8 cellular contexts compared by ENCODE assay signal in the genomic region with DNA sequence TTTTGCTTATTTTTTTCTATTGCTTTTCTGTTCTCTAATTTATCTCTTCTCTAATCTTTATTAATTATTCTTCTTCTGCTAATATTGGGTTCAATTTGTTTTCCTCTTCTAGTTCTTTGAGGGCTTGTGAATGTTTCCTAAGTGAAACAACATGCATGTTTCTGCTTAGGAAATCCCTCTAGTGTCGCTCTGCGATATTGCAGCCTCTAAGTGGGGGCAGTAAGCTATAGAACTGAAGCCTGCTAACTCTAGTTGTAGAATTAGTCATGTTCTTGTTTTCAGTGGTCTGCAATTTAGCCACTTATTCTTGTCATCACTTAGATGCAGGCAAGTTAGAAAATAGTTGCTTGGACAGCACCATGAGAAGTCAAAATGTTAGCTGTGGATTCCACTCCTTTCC.
A peak's percentile ranks its signal among the peaks of the same experiment; 100 is the strongest.
DNase-seq lines count a peak whose midpoint lies in the region; ATAC-seq and TF ChIP-seq lines count a peak whose summit lies in the region.

No MANE protein-coding gene starts in this region.

- no peaks in the 10 kb centered on the region for H3K27me3 Mint-ChIP-seq in chondrocyte (ENCODE audit: low read depth)
- H3K27me3 Mint-ChIP-seq in CD8-positive, alpha-beta memory T cell = peaks cover 0 to 1% of the 10 kb centered on the region in 2 donors

- H3K36me3 Mint-ChIP-seq in chondrocyte (ENCODE audit: low read depth) = no peaks in the 10 kb centered on the region
- no peaks in the 10 kb centered on the region for H3K36me3 Mint-ChIP-seq in CD8-positive, alpha-beta memory T cell

- peak; percentile 78 for ATAC-seq in GM21717 (IDR thresholded peaks at IDR 0.05; ENCODE audit: unreplicated experiment)

- no peaks in the 10 kb centered on the region for H3K4me1 ChIP-seq in CD8-positive, alpha-beta memory T cell (ENCODE audit: insufficient read depth, low read length)

- no peaks in the 10 kb centered on the region for H3K9me3 ChIP-seq in CD8-positive, alpha-beta memory T cell (ENCODE audit: low read length)

- peak; percentile 68 for TF ChIP-seq CTCF in chondrocyte (IDR thresholded peaks at IDR 0.05)

- H3K4me3 ChIP-seq in CD8-positive, alpha-beta memory T cell (ENCODE audit: low read length) = no peak overlapping the region

- CTCF ChIA-PET in CD8-positive, alpha-beta memory T cell (lab: Charles Lee) = no interaction called here

- H3K4me3 Mint-ChIP-seq in chondrocyte (ENCODE audit: unreplicated experiment) = no peak overlapping the region
- no peak overlapping the region for H3K4me3 Mint-ChIP-seq in CD8-positive, alpha-beta memory T cell

- no peaks in the 10 kb centered on the region for H3K36me3 ChIP-seq in CD8-positive, alpha-beta memory T cell (ENCODE audit: insufficient read depth, low read length)

- no peaks in the 10 kb centered on the region for H3K27me3 ChIP-seq in CD8-positive, alpha-beta memory T cell (ENCODE audit: insufficient read depth, low read length, poor library complexity, severe bottlenecking)

- POLR2A ChIA-PET in CD8-positive, alpha-beta memory T cell (lab: Charles Lee) = no interaction called here

- H3K4me1 Mint-ChIP-seq in chondrocyte (ENCODE audit: low read depth) = no peaks in the 10 kb centered on the region
- H3K4me1 Mint-ChIP-seq in CD8-positive, alpha-beta memory T cell = peaks cover 0 to 1% (median 0%) of the 10 kb centered on the region in 3 donors

- peak; percentile 24 for DNase-seq in activated CD8-positive, alpha-beta memory T cell treated with anti-CD3 and anti-CD28 coated beads, Interleukin-2, amount 50 U/mL, for 4 hours
- DNase-seq in activated CD8-positive, alpha-beta memory T cell treated with anti-CD3 and anti-CD28 coated beads for 24 hours = no peak
- DNase-seq in NAMALWA (ENCODE audit: low spot score) = peak; percentile 51
- DNase-seq in chondrocyte (ENCODE audit: low spot score) = no peak
- DNase-seq in stimulated activated CD8-positive, alpha-beta memory T cell treated with anti-CD3 and anti-CD28 coated beads, Interleukin-4, amount 100 ng/mL, for 24 hours (ENCODE audit: low read depth) = peak; percentile 21
- DNase-seq in CD8-positive, alpha-beta memory T cell = no peak
- DNase-seq in effector CD4-positive, alpha-beta T cell = no peak

- no peak overlapping the region for H3K27ac Mint-ChIP-seq in chondrocyte (ENCODE audit: unreplicated experiment)
- no peak overlapping the region for H3K27ac Mint-ChIP-seq in CD8-positive, alpha-beta memory T cell

- peaks cover 13% of the 10 kb centered on the region for H3K9me3 Mint-ChIP-seq in chondrocyte (ENCODE audit: low read depth)
- no peaks in the 10 kb centered on the region for H3K9me3 Mint-ChIP-seq in CD8-positive, alpha-beta memory T cell

- no peak overlapping the region for H3K27ac ChIP-seq in CD8-positive, alpha-beta memory T cell (ENCODE audit: low read depth, low read length)

Comparison
In these comparisons a context has a peak if more than half of its experiments do, and no peak if none do; other contexts are left out.
1. DNase-seq: peak in activated CD8-positive, alpha-beta memory T cell treated with anti-CD3 and anti-CD28 coated beads, Interleukin-2, amount 50 U/mL, for 4 hours (single experiment), NAMALWA (single experiment) and stimulated activated CD8-positive, alpha-beta memory T cell treated with anti-CD3 and anti-CD28 coated beads, Interleukin-4, amount 100 ng/mL, for 24 hours (single experiment); none in activated CD8-positive, alpha-beta memory T cell treated with anti-CD3 and anti-CD28 coated beads for 24 hours (single experiment), chondrocyte (single experiment), CD8-positive, alpha-beta memory T cell (0 of 5) and effector CD4-positive, alpha-beta T cell (single experiment).